In the genomic region with DNA sequence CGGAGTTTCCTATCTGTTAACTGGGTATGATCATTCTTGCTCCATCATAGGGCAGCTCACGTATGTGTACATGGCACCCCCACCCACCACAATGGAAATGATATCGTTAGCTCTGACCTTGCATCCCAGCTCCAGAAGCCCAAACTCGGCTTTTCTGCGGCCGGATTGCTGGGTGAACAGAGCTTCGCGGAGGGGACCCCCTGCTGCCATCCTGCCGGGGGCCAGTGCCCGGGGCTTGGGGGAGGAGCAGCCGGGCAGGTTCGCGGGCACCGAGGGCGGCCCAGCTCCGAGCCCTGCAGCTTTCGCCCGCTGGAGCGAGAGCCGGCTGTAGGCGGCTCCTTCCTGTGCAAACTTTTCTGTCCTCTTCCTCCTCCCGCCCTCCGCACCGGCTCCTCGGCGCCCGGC, we compare ENCODE assay signal across 8 cellular contexts. TPM values are rescaled to one million over a fixed set of nuclear protein-coding genes. Genes with fewer than 3 reads are reported as not detected.
A peak's percentile ranks its signal among the peaks of the same experiment; 100 is the strongest.
DNase-seq lines count a peak whose midpoint lies in the region; ATAC-seq and TF ChIP-seq lines count a peak whose summit lies in the region.

No MANE protein-coding gene starts in this region.

- H3K27ac Mint-ChIP-seq in activated naive CD4-positive, alpha-beta T cell treated with anti-CD3 and anti-CD28 coated beads, Interleukin-2, amount 50 U/mL, for 72 hours: peak overlapping the region in 1 of 2 donors; percentile 23

- no peaks in the 10 kb centered on the region for H4K20me1 ChIP-seq in BLaER1

- ATAC-seq in GM19395 (IDR thresholded peaks at IDR 0.05; ENCODE audit: unreplicated experiment) (peak; percentile 76), HG03442 (IDR thresholded peaks at IDR 0.05; ENCODE audit: unreplicated experiment) (peak; percentile 73), left ventricle myocardium superior (peak; percentile 77)
- peak; percentile 76 to 78 for ATAC-seq in activated naive CD4-positive, alpha-beta T cell treated with anti-CD3 and anti-CD28 coated beads, Interleukin-2, amount 50 U/mL, for 72 hours

- H3K4me1 ChIP-seq in BLaER1 (peaks cover 22% of the 10 kb centered on the region), sigmoid colon (peaks cover 0 to 15% (median 9%) of the 10 kb centered on the region in 4 donors)

- no peak for DNase-seq in SK-N-MC (ENCODE audit: low read depth, low spot score)
- peak; percentile 58 to 74 for DNase-seq in activated naive CD4-positive, alpha-beta T cell treated with anti-CD3 and anti-CD28 coated beads, Interleukin-2, amount 50 U/mL, for 72 hours (ENCODE audit: low spot score in 2 of 2)
- DNase-seq in left ventricle myocardium superior: peak; percentile 67
- no peak for DNase-seq in sigmoid colon
- no peak for DNase-seq in NCI-H1436 treated with DMSO at 0.1 percent for 48 hours (lab: John Stamatoyannopoulos, UW)

- H3K9me3 ChIP-seq in BLaER1: no peaks in the 10 kb centered on the region
- H3K9me3 ChIP-seq in SK-N-MC (ENCODE audit: low read depth, low read length): no peaks in the 10 kb centered on the region
- no peaks in the 10 kb centered on the region for H3K9me3 ChIP-seq in sigmoid colon

- H3K4me2 ChIP-seq in BLaER1: peak overlapping the region; percentile 76

- WGBS in sigmoid colon, 2 donors: 1 to 2% methylated on average over 27 of the region's 27 CpGs

- no peak for TF ChIP-seq POLR2A in sigmoid colon (IDR thresholded peaks at IDR 0.05)

- no peaks in the 10 kb centered on the region for H3K36me3 ChIP-seq in BLaER1
- no peaks in the 10 kb centered on the region for H3K36me3 ChIP-seq in SK-N-MC (ENCODE audit: insufficient read depth, low read length)
- no peaks in the 10 kb centered on the region for H3K36me3 ChIP-seq in sigmoid colon

- H3K27ac ChIP-seq in BLaER1: peak overlapping the region; percentile 81
- H3K27ac ChIP-seq in SK-N-MC: no peak overlapping the region
- H3K27ac ChIP-seq in sigmoid colon: peak overlapping the region; percentile 50 to 69 (median 64)

- intact Hi-C loops in left ventricle myocardium superior (cut with micrococcal nuclease): no loop called here
- intact Hi-C loops in sigmoid colon (cut with DNase I): no loop called here

- peak overlapping the region; percentile 84 for H3K9ac ChIP-seq in BLaER1
- no peak overlapping the region for H3K9ac ChIP-seq in SK-N-MC (ENCODE audit: insufficient read length)

- H3K27me3 ChIP-seq in BLaER1 (no peaks in the 10 kb centered on the region), sigmoid colon (no peaks in the 10 kb centered on the region)

- TF ChIP-seq CTCF in sigmoid colon (IDR thresholded peaks at IDR 0.05): no peak

- no peak for TF ChIP-seq EP300 in sigmoid colon (IDR thresholded peaks at IDR 0.05)

- H3K9me3 Mint-ChIP-seq in activated naive CD4-positive, alpha-beta T cell treated with anti-CD3 and anti-CD28 coated beads, Interleukin-2, amount 50 U/mL, for 72 hours: no peaks in the 10 kb centered on the region

- peak overlapping the region; percentile 82 for H3K4me3 ChIP-seq in BLaER1
- peak overlapping the region; percentile 66 for H3K4me3 ChIP-seq in SK-N-MC
- H3K4me3 ChIP-seq in sigmoid colon: peak overlapping the region; percentile 33 to 64 (median 59)

- no peaks in the 10 kb centered on the region for H3K36me3 Mint-ChIP-seq in activated naive CD4-positive, alpha-beta T cell treated with anti-CD3 and anti-CD28 coated beads, Interleukin-2, amount 50 U/mL, for 72 hours

RNA-seq across cellular contexts. Expression of a gene that starts 24.9 kb away (rescaled TPM):
- total RNA-seq in activated naive CD4-positive, alpha-beta T cell treated with anti-CD3 and anti-CD28 coated beads, Interleukin-2, amount 50 U/mL, for 72 hours: 10 to 100 TPM; 12.1 to 17.6 TPM
- total RNA-seq in left ventricle myocardium superior (35.0 TPM), sigmoid colon (10 to 100 TPM; 14.9 to 24.3 (median 19.7) TPM)
- polyA plus RNA-seq in sigmoid colon: 10 to 100 TPM; 16.2 to 51.4 (median 22.7) TPM

Comparison
In these comparisons a context has a peak if more than half of its experiments do, and no peak if none do; other contexts are left out.
1. DNase-seq: peak in activated naive CD4-positive, alpha-beta T cell treated with anti-CD3 and anti-CD28 coated beads, Interleukin-2, amount 50 U/mL, for 72 hours (2 of 2) and left ventricle myocardium superior (single experiment); none in SK-N-MC (single experiment), sigmoid colon (single experiment) and NCI-H1436 treated with DMSO at 0.1 percent for 48 hours (single experiment).
2. Peak in every context shown above with its lines, with median percentiles within 50 percentile points of each other: H3K4me3 ChIP-seq and ATAC-seq.